Comparison of ENCODE assay signal across 1 cellular context in the genomic region with DNA sequence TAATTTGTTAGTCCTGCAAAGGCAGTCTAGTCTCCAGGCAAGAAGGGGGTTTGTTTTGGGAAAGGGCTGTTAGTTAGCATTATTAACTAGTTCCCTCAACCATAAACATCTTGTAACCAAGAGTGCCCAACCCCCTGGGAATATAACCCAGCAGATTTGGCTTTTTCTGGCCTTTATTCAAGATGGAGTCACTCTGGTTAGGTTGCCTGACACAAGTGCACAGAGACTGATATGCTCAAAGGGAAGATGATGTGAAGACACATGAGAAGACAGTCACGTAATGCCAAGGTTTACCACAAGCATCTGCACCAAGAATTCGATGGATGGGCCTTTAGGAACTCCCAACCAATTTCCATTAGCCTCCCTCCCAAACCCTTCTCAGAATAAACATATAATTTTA.
TF ChIP-seq lines count a peak whose summit lies in the region.

No MANE protein-coding gene starts in this region.

TF ChIP-seq in K562, 482 proteins besides CTCF, POLR2A, EP300 and RAD21 (continued from another document):
- TF ChIP-seq, protein P1, sequence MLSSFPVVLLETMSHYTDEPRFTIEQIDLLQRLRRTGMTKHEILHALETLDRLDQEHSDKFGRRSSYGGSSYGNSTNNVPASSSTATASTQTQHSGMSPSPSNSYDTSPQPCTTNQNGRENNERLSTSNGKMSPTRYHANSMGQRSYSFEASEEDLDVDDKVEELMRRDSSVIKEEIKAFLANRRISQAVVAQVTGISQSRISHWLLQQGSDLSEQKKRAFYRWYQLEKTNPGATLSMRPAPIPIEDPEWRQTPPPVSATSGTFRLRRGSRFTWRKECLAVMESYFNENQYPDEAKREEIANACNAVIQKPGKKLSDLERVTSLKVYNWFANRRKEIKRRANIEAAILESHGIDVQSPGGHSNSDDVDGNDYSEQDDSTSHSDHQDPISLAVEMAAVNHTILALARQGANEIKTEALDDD (IDR thresholded peaks at IDR 0.05), result peak; percentile 11; the same call in 1 of the 2 replicates
- TF ChIP-seq, protein P2, sequence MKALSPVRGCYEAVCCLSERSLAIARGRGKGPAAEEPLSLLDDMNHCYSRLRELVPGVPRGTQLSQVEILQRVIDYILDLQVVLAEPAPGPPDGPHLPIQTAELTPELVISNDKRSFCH (CRISPR knock-in tag; IDR thresholded peaks at IDR 0.05), result no peak
- TF ChIP-seq, protein P2 (tag; IDR thresholded peaks at IDR 0.05), result peak; percentile 53; the same call in 1 of the 2 replicates
- no peak for TF ChIP-seq ILF3 (IDR thresholded peaks at IDR 0.05; ENCODE audit: borderline replicate concordance)
- no peak for TF ChIP-seq ZNF3 (CRISPR knock-in tag; IDR thresholded peaks at IDR 0.05)
- TF ChIP-seq, protein P3, sequence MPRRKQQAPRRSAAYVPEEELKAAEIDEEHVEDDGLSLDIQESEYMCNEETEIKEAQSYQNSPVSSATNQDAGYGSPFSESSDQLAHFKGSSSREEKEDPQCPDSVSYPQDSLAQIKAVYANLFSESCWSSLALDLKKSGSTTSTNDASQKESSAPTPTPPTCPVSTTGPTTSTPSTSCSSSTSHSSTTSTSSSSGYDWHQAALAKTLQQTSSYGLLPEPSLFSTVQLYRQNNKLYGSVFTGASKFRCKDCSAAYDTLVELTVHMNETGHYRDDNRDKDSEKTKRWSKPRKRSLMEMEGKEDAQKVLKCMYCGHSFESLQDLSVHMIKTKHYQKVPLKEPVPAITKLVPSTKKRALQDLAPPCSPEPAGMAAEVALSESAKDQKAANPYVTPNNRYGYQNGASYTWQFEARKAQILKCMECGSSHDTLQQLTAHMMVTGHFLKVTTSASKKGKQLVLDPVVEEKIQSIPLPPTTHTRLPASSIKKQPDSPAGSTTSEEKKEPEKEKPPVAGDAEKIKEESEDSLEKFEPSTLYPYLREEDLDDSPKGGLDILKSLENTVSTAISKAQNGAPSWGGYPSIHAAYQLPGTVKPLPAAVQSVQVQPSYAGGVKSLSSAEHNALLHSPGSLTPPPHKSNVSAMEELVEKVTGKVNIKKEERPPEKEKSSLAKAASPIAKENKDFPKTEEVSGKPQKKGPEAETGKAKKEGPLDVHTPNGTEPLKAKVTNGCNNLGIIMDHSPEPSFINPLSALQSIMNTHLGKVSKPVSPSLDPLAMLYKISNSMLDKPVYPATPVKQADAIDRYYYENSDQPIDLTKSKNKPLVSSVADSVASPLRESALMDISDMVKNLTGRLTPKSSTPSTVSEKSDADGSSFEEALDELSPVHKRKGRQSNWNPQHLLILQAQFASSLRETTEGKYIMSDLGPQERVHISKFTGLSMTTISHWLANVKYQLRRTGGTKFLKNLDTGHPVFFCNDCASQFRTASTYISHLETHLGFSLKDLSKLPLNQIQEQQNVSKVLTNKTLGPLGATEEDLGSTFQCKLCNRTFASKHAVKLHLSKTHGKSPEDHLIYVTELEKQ (CRISPR knock-in tag; IDR thresholded peaks at IDR 0.05), result peak; percentile 73
- no peak for TF ChIP-seq NR2C1 (IDR thresholded peaks at IDR 0.05)
- TF ChIP-seq NR2C1 (tag; IDR thresholded peaks at IDR 0.05), result peak; percentile 74
- no peak for TF ChIP-seq JUNB (CRISPR knock-in tag; conservative IDR thresholded peaks at IDR 0.05)
- TF ChIP-seq ZNF668 (CRISPR knock-in tag; IDR thresholded peaks at IDR 0.05), result peak; percentile 64; the same call in 1 of the 2 replicates
- peak; percentile 88 for TF ChIP-seq SMAD4 (CRISPR knock-in tag; conservative IDR thresholded peaks at IDR 0.05)
- TF ChIP-seq NR0B1 (IDR thresholded peaks at IDR 0.05; ENCODE audit: partially characterized antibody), result no peak
- no peak for TF ChIP-seq ZBTB43 (CRISPR knock-in tag; IDR thresholded peaks at IDR 0.05)
- TF ChIP-seq KLF16 (IDR thresholded peaks at IDR 0.05), result no peak
- TF ChIP-seq GTF2A2 (tag; IDR thresholded peaks at IDR 0.05), result 0 out of 2 replicates have a peak, but pooled peaks have one; percentile 23
- TF ChIP-seq PYGO2 (tag; IDR thresholded peaks at IDR 0.05), result peak; percentile 60; the same call in 1 of the 2 replicates
- TF ChIP-seq SNIP1 (IDR thresholded peaks at IDR 0.05; ENCODE audit: low read depth), result no peak
- peak; percentile 86 for TF ChIP-seq PTRF (tag; IDR thresholded peaks at IDR 0.05)
- TF ChIP-seq, protein P4, sequence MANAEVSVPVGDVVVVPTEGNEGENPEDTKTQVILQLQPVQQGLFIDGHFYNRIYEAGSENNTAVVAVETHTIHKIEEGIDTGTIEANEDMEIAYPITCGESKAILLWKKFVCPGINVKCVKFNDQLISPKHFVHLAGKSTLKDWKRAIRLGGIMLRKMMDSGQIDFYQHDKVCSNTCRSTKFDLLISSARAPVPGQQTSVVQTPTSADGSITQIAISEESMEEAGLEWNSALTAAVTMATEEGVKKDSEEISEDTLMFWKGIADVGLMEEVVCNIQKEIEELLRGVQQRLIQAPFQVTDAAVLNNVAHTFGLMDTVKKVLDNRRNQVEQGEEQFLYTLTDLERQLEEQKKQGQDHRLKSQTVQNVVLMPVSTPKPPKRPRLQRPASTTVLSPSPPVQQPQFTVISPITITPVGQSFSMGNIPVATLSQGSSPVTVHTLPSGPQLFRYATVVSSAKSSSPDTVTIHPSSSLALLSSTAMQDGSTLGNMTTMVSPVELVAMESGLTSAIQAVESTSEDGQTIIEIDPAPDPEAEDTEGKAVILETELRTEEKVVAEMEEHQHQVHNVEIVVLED (CRISPR knock-in tag; IDR thresholded peaks at IDR 0.05), result no peak
- peak; percentile 90 for TF ChIP-seq DMBX1 (CRISPR knock-in tag; IDR thresholded peaks at IDR 0.05; ENCODE audit: borderline replicate concordance)
- no peak for TF ChIP-seq ZBTB2 (IDR thresholded peaks at IDR 0.05)
- TF ChIP-seq ETV1 (tag; conservative IDR thresholded peaks at IDR 0.05; ENCODE audit: low read depth), result peak; percentile 48; the same call in 1 of the 2 replicates
- no peak for TF ChIP-seq ZNF695 (CRISPR knock-in tag; IDR thresholded peaks at IDR 0.05)
- TF ChIP-seq TEAD1 (CRISPR knock-in tag; IDR thresholded peaks at IDR 0.05), result peak in 1 of 2 experiments; percentile 52; a peak in 1 of 4 replicates
- TF ChIP-seq, protein P5, sequence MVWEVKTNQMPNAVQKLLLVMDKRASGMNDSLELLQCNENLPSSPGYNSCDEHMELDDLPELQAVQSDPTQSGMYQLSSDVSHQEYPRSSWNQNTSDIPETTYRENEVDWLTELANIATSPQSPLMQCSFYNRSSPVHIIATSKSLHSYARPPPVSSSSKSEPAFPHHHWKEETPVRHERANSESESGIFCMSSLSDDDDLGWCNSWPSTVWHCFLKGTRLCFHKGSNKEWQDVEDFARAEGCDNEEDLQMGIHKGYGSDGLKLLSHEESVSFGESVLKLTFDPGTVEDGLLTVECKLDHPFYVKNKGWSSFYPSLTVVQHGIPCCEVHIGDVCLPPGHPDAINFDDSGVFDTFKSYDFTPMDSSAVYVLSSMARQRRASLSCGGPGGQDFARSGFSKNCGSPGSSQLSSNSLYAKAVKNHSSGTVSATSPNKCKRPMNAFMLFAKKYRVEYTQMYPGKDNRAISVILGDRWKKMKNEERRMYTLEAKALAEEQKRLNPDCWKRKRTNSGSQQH (CRISPR knock-in tag; IDR thresholded peaks at IDR 0.05), result no peak
- TF ChIP-seq, protein P6, sequence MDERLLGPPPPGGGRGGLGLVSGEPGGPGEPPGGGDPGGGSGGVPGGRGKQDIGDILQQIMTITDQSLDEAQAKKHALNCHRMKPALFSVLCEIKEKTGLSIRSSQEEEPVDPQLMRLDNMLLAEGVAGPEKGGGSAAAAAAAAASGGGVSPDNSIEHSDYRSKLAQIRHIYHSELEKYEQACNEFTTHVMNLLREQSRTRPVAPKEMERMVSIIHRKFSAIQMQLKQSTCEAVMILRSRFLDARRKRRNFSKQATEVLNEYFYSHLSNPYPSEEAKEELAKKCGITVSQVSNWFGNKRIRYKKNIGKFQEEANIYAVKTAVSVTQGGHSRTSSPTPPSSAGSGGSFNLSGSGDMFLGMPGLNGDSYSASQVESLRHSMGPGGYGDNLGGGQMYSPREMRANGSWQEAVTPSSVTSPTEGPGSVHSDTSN (CRISPR knock-in tag; IDR thresholded peaks at IDR 0.05; ENCODE audit: low read depth), result no peak
- TF ChIP-seq, protein P6 (tag; conservative IDR thresholded peaks at IDR 0.05; ENCODE audit: low read depth), result no peak
- TF ChIP-seq ZNF146 (CRISPR knock-in tag; IDR thresholded peaks at IDR 0.05; ENCODE audit: unreplicated experiment), result no peak
- no peak for TF ChIP-seq SP2 (IDR thresholded peaks at IDR 0.05; ENCODE audit: extremely low read depth, low read depth, low read length, poor library complexity, severe bottlenecking)
- no peak for TF ChIP-seq SMAD2 (IDR thresholded peaks at IDR 0.05; ENCODE audit: low read depth, low read length)
- no peak for TF ChIP-seq ZNF224 (CRISPR knock-in tag; IDR thresholded peaks at IDR 0.05)
- TF ChIP-seq KLF1 (tag; IDR thresholded peaks at IDR 0.05), result no peak
- TF ChIP-seq XRCC5 (IDR thresholded peaks at IDR 0.05; ENCODE audit: low read depth, low read length), result no peak
- TF ChIP-seq ZNF57 (CRISPR knock-in tag; IDR thresholded peaks at IDR 0.05), result no peak
- TF ChIP-seq MECOM (CRISPR knock-in tag; IDR thresholded peaks at IDR 0.05), result peak; percentile 52; the same call in 1 of the 2 replicates
- TF ChIP-seq ZNF41 (CRISPR knock-in tag; conservative IDR thresholded peaks at IDR 0.05), result peak; percentile 73; the same call in 1 of the 2 replicates
- TF ChIP-seq CXXC5 (CRISPR knock-in tag; IDR thresholded peaks at IDR 0.05), result peak; percentile 51
- no peak for TF ChIP-seq E2F4 (CRISPR knock-in tag; IDR thresholded peaks at IDR 0.05; ENCODE audit: low read depth)
- TF ChIP-seq ZNF311 (CRISPR knock-in tag; IDR thresholded peaks at IDR 0.05), result 0 out of 2 replicates have a peak, but pooled peaks have one; percentile 49
- TF ChIP-seq, protein P7, sequence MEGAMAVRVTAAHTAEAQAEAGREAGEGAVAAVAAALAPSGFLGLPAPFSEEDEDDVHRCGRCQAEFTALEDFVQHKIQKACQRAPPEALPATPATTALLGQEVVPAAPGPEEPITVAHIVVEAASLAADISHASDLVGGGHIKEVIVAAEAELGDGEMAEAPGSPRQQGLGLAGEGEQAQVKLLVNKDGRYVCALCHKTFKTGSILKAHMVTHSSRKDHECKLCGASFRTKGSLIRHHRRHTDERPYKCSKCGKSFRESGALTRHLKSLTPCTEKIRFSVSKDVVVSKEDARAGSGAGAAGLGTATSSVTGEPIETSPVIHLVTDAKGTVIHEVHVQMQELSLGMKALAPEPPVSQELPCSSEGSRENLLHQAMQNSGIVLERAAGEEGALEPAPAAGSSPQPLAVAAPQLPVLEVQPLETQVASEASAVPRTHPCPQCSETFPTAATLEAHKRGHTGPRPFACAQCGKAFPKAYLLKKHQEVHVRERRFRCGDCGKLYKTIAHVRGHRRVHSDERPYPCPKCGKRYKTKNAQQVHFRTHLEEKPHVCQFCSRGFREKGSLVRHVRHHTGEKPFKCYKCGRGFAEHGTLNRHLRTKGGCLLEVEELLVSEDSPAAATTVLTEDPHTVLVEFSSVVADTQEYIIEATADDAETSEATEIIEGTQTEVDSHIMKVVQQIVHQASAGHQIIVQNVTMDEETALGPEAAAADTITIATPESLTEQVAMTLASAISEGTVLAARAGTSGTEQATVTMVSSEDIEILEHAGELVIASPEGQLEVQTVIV (CRISPR knock-in tag; IDR thresholded peaks at IDR 0.05; ENCODE audit: borderline replicate concordance), result no peak
